Comparison of ENCODE assay signal across 6 cellular contexts in the genomic region with DNA sequence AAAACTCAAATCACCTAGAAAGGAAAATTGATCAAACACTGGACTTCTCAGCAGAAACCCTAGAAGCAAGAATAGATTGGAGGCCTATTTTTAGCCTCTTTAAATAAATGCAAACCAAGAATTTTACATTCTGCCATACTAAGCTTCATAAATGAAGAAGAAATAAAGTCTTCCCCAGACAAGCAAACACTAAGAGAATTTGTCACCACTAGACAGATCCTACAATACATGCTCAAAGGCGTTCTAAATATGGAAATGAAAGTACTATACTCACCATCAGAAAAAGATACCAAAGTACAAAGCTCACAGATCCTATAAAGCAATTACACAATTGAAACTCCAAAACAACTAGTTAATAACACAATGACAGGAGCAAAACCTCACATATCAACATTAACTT.
"Had no signal": no experiment of that assay in that cellular context is flagged by ENCODE, and none has a peak within 500 bp of the region (broad histone marks: within the 10 kb centered on the region; RNA-seq: fewer than 3 reads in every experiment).

No MANE protein-coding gene starts in this region.

- H3K4me3 ChIP-seq: GM23338, K562 had no signal

- DNase-seq: H9, HCEC 1CT, HFFc6, IMR-90 had no signal

- H3K4me2 ChIP-seq: GM23338 had no signal

- ATAC-seq: GM23338, K562 had no signal

- H2AFZ ChIP-seq: GM23338 had no signal
